ENCODE assay signal across 20 cellular contexts in the genomic region with DNA sequence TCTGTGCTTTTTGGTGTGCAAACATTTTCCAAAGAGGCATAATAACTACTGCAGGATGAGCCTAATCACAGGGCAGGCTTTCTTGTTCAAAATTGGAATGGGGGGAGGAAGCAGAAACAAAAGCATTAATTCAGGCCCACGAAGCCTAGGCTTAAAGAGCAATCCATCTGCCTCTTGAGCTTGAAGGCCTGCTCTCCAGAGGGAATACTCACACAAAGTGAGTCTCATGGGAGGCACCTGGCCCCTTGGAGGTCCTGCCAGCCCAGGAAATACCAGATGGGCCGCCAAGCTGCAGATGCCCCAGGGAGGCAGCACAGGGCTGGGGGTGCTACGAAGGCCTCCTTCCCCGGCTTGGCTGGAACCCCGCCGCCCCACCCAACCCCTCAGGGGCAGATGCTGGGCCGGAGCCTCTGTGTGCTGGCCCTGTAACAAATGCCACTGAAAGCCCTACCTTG. TPM values are rescaled to one million over a fixed set of nuclear protein-coding genes. Genes with fewer than 3 reads are reported as not detected.
DNase-seq lines count a peak whose midpoint lies in the region; ATAC-seq, FAIRE-seq and TF ChIP-seq lines count a peak whose summit lies in the region.
"Had no signal": no experiment of that assay in that cellular context is flagged by ENCODE, and none has a peak within 500 bp of the region (broad histone marks: within the 10 kb centered on the region; RNA-seq: fewer than 3 reads in every experiment).

No MANE protein-coding gene starts in this region.

- H3K36me3 ChIP-seq in HepG2 (replicated peaks in 1 of 2; ENCODE audit: control insufficient read depth in 1 of 2, insufficient read depth in 2 of 2, low read length in 2 of 2) = peaks cover 5 to 8% of the 10 kb centered on the region in 2 experiments; a peak in 3 of 5 replicates
- H3K36me3 ChIP-seq in right lobe of liver = peaks cover 0 to 11% (median 4%) of the 10 kb centered on the region in 4 donors
- H3K36me3 ChIP-seq: pancreas had no signal

- H3K4me2 ChIP-seq in HepG2 (ENCODE audit: low read depth, low read length) = no peak overlapping the region

- H3K4me1 ChIP-seq in HepG2 (ENCODE audit: insufficient read depth, low read length) = peaks cover 62% of the 10 kb centered on the region
- no peaks in the 10 kb centered on the region for H3K4me1 ChIP-seq in right lobe of liver
- H3K4me1 ChIP-seq: pancreas had no signal

- H3K4me3 ChIP-seq in HepG2 (replicated peaks in 1 of 3; ENCODE audit: insufficient read depth in 1 of 3, low read depth in 2 of 3, low read length in 3 of 3) (no peak overlapping the region), right lobe of liver (no peak overlapping the region)
- H3K4me3 ChIP-seq: mucosa of descending colon, pancreas, spleen had no signal

- no peak overlapping the region for H3K9ac ChIP-seq in HepG2 (ENCODE audit: insufficient read depth, low read depth, low read length)

- no peak overlapping the region for H2AFZ ChIP-seq in HepG2 (ENCODE audit: low read length)

- H3K27me3 ChIP-seq in HepG2 (ENCODE audit: control insufficient read depth in 1 of 2, insufficient read depth in 2 of 2, low read length in 2 of 2) (no peaks in the 10 kb centered on the region), right lobe of liver (no peaks in the 10 kb centered on the region)
- H3K27me3 ChIP-seq: pancreas, spleen had no signal

- H3K27ac ChIP-seq in HepG2 (ENCODE audit: extremely low read length, insufficient read depth, low read length) = peak overlapping the region; percentile 4
- no peak overlapping the region for H3K27ac ChIP-seq in right lobe of liver
- peak overlapping the region; percentile 54; the same call in 1 of the 2 replicates for H3K27ac ChIP-seq in VCaP
- H3K27ac ChIP-seq: pancreas, spleen had no signal

- DNase-seq in HepG2 (ENCODE audit: low spot score) = peak; percentile 43
- no peak for DNase-seq in right lobe of liver
- DNase-seq in NCI-H2107 (lab: John Stamatoyannopoulos, UW) = peak; percentile 50
- DNase-seq in OCI-M1 (lab: John Stamatoyannopoulos, UW) = no peak
- no peak for DNase-seq in retina
- DNase-seq in GM19238 (ENCODE audit: insufficient read length, low spot score) = no peak
- DNase-seq: activated CD4-positive, alpha-beta T cell treated with anti-CD3 and anti-CD28 coated beads, Interleukin-2, amount 10 ng/mL, durations not matched to agents 24 days and 14 days; activated naive CD8-positive, alpha-beta T cell treated with anti-CD3 and anti-CD28 coated beads, Interleukin-2, amount 50 U/mL, for 24 hours; activated T-cell treated with anti-CD3 and anti-CD28 coated beads, Interleukin-2, amount 50 U/mL, for 1 hour; effector CD4-positive, alpha-beta T cell; HFFc6; hippocampal formation; mucosa of descending colon; pancreas; spleen; stimulated activated naive CD4-positive, alpha-beta T cell; T1000 had no signal

- POLR2A ChIA-PET in HepG2 (lab: Yijun Ruan, JAX) = interaction anchor here (1.8 to 2.3 kb wide), 3 partner anchors 10 to 47 kb away, joined by 5 to 11 read pairs (median 6); a partner anchor contains a TSS

- no TSS peak for BruUV-seq in HepG2 (replicated peaks; lab: Mats Ljungman, UMichigan)

- TF ChIP-seq POLR2A in HepG2 (IDR thresholded peaks at IDR 0.05; ENCODE audit: insufficient read depth in 1 of 2, low read depth in 2 of 2, low read length in 2 of 2) (no peak), right lobe of liver (IDR thresholded peaks at IDR 0.05) (no peak)

- intact Hi-C loops in HepG2 (cut with micrococcal nuclease; ENCODE audit: unreplicated experiment) (no loop called here), right lobe of liver (cut with DNase I) (no loop called here)

- TF ChIP-seq EP300 in HepG2 (IDR thresholded peaks at IDR 0.05; ENCODE audit: low read depth in 2 of 2, low read length in 2 of 2) = no peak
- no peak for TF ChIP-seq EP300 in HepG2 (CRISPR knock-in tag; IDR thresholded peaks at IDR 0.05; ENCODE audit: borderline replicate concordance)

- peak; percentile 36 for FAIRE-seq in HepG2 (lab: Jason Lieb, UNC)
- FAIRE-seq: GM19239, pancreas had no signal

- CTCF ChIA-PET in HepG2 (lab: Yijun Ruan, JAX; ENCODE audit: low intra/inter-chr PET ratio, low total read pairs) = no interaction called here

- WGBS in HepG2 (ENCODE audit: low lambda C conversion rate) = 80% methylated on average over 1 of the region's 7 CpGs
- WGBS in right lobe of liver (ENCODE audit: insufficient coverage, low coverage, low lambda C conversion rate, missing lambda C conversion rate) = 65% methylated on average over 2 of the region's 7 CpGs

- in situ Hi-C loops in HepG2 (cut with HindIII; ENCODE audit: extremely low pct_ligation_motif_present, low pct_unique_long_range_greater_than_20kb) = loop anchor here (5.0 kb wide), 2 partner anchors 50 to 170 kb away; a partner anchor contains a TSS

- H3K9me3 ChIP-seq in HepG2 (ENCODE audit: low read length) = no peaks in the 10 kb centered on the region
- H3K9me3 ChIP-seq in right lobe of liver = no peaks in the 10 kb centered on the region
- H3K9me3 ChIP-seq: mucosa of descending colon, pancreas, spleen had no signal

- TF ChIP-seq RAD21 in HepG2 (CRISPR knock-in tag; IDR thresholded peaks at IDR 0.05) = no peak

- no peak for ATAC-seq in HepG2
- ATAC-seq in right lobe of liver = no peak
- no peak for ATAC-seq in HG02884 (IDR thresholded peaks at IDR 0.05; ENCODE audit: unreplicated experiment)
- ATAC-seq: activated naive CD8-positive, alpha-beta T cell treated with anti-CD3 and anti-CD28 coated beads, Interleukin-2, amount 50 U/mL, for 24 hours; mucosa of descending colon; pancreas had no signal

- no peaks in the 10 kb centered on the region for H3K79me2 ChIP-seq in HepG2 (ENCODE audit: insufficient read depth, low read length)

- H4K20me1 ChIP-seq in HepG2 (ENCODE audit: insufficient read depth, low read length) = no peaks in the 10 kb centered on the region

- TF ChIP-seq CTCF in HepG2 (CRISPR knock-in tag; IDR thresholded peaks at IDR 0.05) = no peak
- no peak for TF ChIP-seq CTCF in right lobe of liver (IDR thresholded peaks at IDR 0.05)
- no peak for TF ChIP-seq CTCF in VCaP (conservative IDR thresholded peaks at IDR 0.05)

RNA-seq across cellular contexts. Expression of a gene that starts 39.3 kb away (rescaled TPM):
- total RNA-seq in HepG2 (2016; rRNA removed; fragmentation: Illumina TruSeq; extraction: Trizol) = 144 and 162 TPM in 2 replicates
- total RNA-seq in HepG2 (2016; cell fraction: cytosol; rRNA removed; fragmentation: Illumina TruSeq; extraction: Trizol; ENCODE audit: low read depth) = 44.0 and 61.5 TPM in 2 replicates
- 127 and 167 TPM in 2 replicates for total RNA-seq in HepG2 (2016; cell fraction: insoluble cytoplasmic fraction; rRNA removed; fragmentation: Illumina TruSeq; extraction: Trizol)
- 60.4 and 90.3 TPM in 2 replicates for total RNA-seq in HepG2 (2016; cell fraction: membrane; rRNA removed; fragmentation: Illumina TruSeq; extraction: Trizol)
- 92.2 and 95.4 TPM in 2 replicates for total RNA-seq in HepG2 (2016; cell fraction: nucleus; rRNA removed; fragmentation: Illumina TruSeq; extraction: Trizol)
- polyA plus RNA-seq in HepG2 (2011; rRNA removed) = 156 and 194 TPM in 2 replicates
- polyA plus RNA-seq in HepG2 (2011; cell fraction: cytosol; rRNA removed) = 185 and 260 TPM in 2 replicates
- polyA plus RNA-seq in HepG2 (2011; cell fraction: nucleus; rRNA removed) = 192 TPM in 2 replicates
- polyA plus RNA-seq in HepG2 (2012) = 90.6 and 123 TPM in 2 replicates
- 59.9 and 87.6 TPM in 2 replicates for polyA plus RNA-seq in HepG2 (2016; cell fraction: cytosol; fragmentation: Illumina TruSeq; extraction: Trizol; ENCODE audit: low read depth)
- polyA plus RNA-seq in HepG2 (2016; cell fraction: insoluble cytoplasmic fraction; fragmentation: Illumina TruSeq; extraction: Trizol; ENCODE audit: low read depth) = 139 and 159 TPM in 2 replicates
- polyA plus RNA-seq in HepG2 (2016; cell fraction: membrane; fragmentation: Illumina TruSeq; extraction: Trizol; ENCODE audit: low read depth) = 62.3 and 85.6 TPM in 2 replicates
- 155 and 158 TPM in 2 replicates for polyA plus RNA-seq in HepG2 (2016; cell fraction: nucleus; fragmentation: Illumina TruSeq; extraction: Trizol; ENCODE audit: insufficient read depth, low read depth)
- 32.2 and 191 TPM in 2 replicates for polyA minus RNA-seq in HepG2 (2011; rRNA and poly(A)+ RNA removed; ENCODE audit: low replicate concordance)
- polyA minus RNA-seq in HepG2 (2011; cell fraction: cytosol; rRNA and poly(A)+ RNA removed) = 76.6 and 84.9 TPM in 2 replicates
- 33.6 and 36.1 TPM in 2 replicates for polyA minus RNA-seq in HepG2 (2011; cell fraction: nucleus; rRNA and poly(A)+ RNA removed)
- total RNA-seq in right lobe of liver = 100 to 1,000 TPM; 144 to 270 (median 200) TPM

RNA-seq across cellular contexts. Expression of a gene that starts 39.3 kb away (rescaled TPM):
- total RNA-seq in HepG2 (2016; rRNA removed; fragmentation: Illumina TruSeq; extraction: Trizol) = 16.4 and 18.6 TPM in 2 replicates
- 4.6 and 5.3 TPM in 2 replicates for total RNA-seq in HepG2 (2016; cell fraction: cytosol; rRNA removed; fragmentation: Illumina TruSeq; extraction: Trizol; ENCODE audit: low read depth)
- 16.6 and 20.5 TPM in 2 replicates for total RNA-seq in HepG2 (2016; cell fraction: insoluble cytoplasmic fraction; rRNA removed; fragmentation: Illumina TruSeq; extraction: Trizol)
- 7.4 and 8.1 TPM in 2 replicates for total RNA-seq in HepG2 (2016; cell fraction: membrane; rRNA removed; fragmentation: Illumina TruSeq; extraction: Trizol)
- 17.3 and 19.7 TPM in 2 replicates for total RNA-seq in HepG2 (2016; cell fraction: nucleus; rRNA removed; fragmentation: Illumina TruSeq; extraction: Trizol)
- polyA plus RNA-seq in HepG2 (2011; rRNA removed) = 17.5 and 23.4 TPM in 2 replicates
- polyA plus RNA-seq in HepG2 (2011; cell fraction: cytosol; rRNA removed) = 11.8 and 19.6 TPM in 2 replicates
- polyA plus RNA-seq in HepG2 (2011; cell fraction: nucleus; rRNA removed) = 74.7 and 94.3 TPM in 2 replicates
- polyA plus RNA-seq in HepG2 (2012) = 11.2 and 13.2 TPM in 2 replicates
- polyA plus RNA-seq in HepG2 (2016; cell fraction: cytosol; fragmentation: Illumina TruSeq; extraction: Trizol; ENCODE audit: low read depth) = 3.6 and 4.0 TPM in 2 replicates
- 17.8 and 20.1 TPM in 2 replicates for polyA plus RNA-seq in HepG2 (2016; cell fraction: insoluble cytoplasmic fraction; fragmentation: Illumina TruSeq; extraction: Trizol; ENCODE audit: low read depth)
- polyA plus RNA-seq in HepG2 (2016; cell fraction: membrane; fragmentation: Illumina TruSeq; extraction: Trizol; ENCODE audit: low read depth) = 5.9 and 6.5 TPM in 2 replicates
- 34.4 and 34.7 TPM in 2 replicates for polyA plus RNA-seq in HepG2 (2016; cell fraction: nucleus; fragmentation: Illumina TruSeq; extraction: Trizol; ENCODE audit: insufficient read depth, low read depth)
- polyA minus RNA-seq in HepG2 (2011; rRNA and poly(A)+ RNA removed; ENCODE audit: low replicate concordance) = 28.2 and 29.9 TPM in 2 replicates
- polyA minus RNA-seq in HepG2 (2011; cell fraction: cytosol; rRNA and poly(A)+ RNA removed) = 10.6 and 12.9 TPM in 2 replicates
- polyA minus RNA-seq in HepG2 (2011; cell fraction: nucleus; rRNA and poly(A)+ RNA removed) = 24.5 and 27.3 TPM in 2 replicates
- 10 to 100 TPM; 35.9 to 47.8 (median 44.3) TPM for total RNA-seq in right lobe of liver

RNA-seq across cellular contexts. Expression of a gene that starts 47.6 kb away (rescaled TPM):
- total RNA-seq in HepG2 (2016; rRNA removed; fragmentation: Illumina TruSeq; extraction: Trizol) = 7.4 and 7.7 TPM in 2 replicates
- total RNA-seq in HepG2 (2016; cell fraction: cytosol; rRNA removed; fragmentation: Illumina TruSeq; extraction: Trizol; ENCODE audit: low read depth) = 2.1 and 3.2 TPM in 2 replicates
- total RNA-seq in HepG2 (2016; cell fraction: insoluble cytoplasmic fraction; rRNA removed; fragmentation: Illumina TruSeq; extraction: Trizol) = 7.8 and 8.7 TPM in 2 replicates
- 4.1 and 4.4 TPM in 2 replicates for total RNA-seq in HepG2 (2016; cell fraction: membrane; rRNA removed; fragmentation: Illumina TruSeq; extraction: Trizol)
- total RNA-seq in HepG2 (2016; cell fraction: nucleus; rRNA removed; fragmentation: Illumina TruSeq; extraction: Trizol) = 4.8 and 5.3 TPM in 2 replicates
- 2.1 and 2.5 TPM in 2 replicates for polyA plus RNA-seq in HepG2 (2011; rRNA removed)
- 1.7 and 3.9 TPM in 2 replicates for polyA plus RNA-seq in HepG2 (2011; cell fraction: cytosol; rRNA removed)
- 4.7 and 6.8 TPM in 2 replicates for polyA plus RNA-seq in HepG2 (2011; cell fraction: nucleus; rRNA removed)
- polyA plus RNA-seq in HepG2 (2012) = 2.4 and 4.1 TPM in 2 replicates
- polyA plus RNA-seq in HepG2 (2016; cell fraction: cytosol; fragmentation: Illumina TruSeq; extraction: Trizol; ENCODE audit: low read depth) = 1.7 and 2.3 TPM in 2 replicates
- 5.9 and 6.5 TPM in 2 replicates for polyA plus RNA-seq in HepG2 (2016; cell fraction: insoluble cytoplasmic fraction; fragmentation: Illumina TruSeq; extraction: Trizol; ENCODE audit: low read depth)
- polyA plus RNA-seq in HepG2 (2016; cell fraction: membrane; fragmentation: Illumina TruSeq; extraction: Trizol; ENCODE audit: low read depth) = 2.8 and 3.1 TPM in 2 replicates
- polyA plus RNA-seq in HepG2 (2016; cell fraction: nucleus; fragmentation: Illumina TruSeq; extraction: Trizol; ENCODE audit: insufficient read depth, low read depth) = 4.2 and 7.0 TPM in 2 replicates
- 2.4 and 4.9 TPM in 2 replicates for polyA minus RNA-seq in HepG2 (2011; rRNA and poly(A)+ RNA removed; ENCODE audit: low replicate concordance)
- 1.7 and 2.4 TPM in 2 replicates for polyA minus RNA-seq in HepG2 (2011; cell fraction: cytosol; rRNA and poly(A)+ RNA removed)
- polyA minus RNA-seq in HepG2 (2011; cell fraction: nucleus; rRNA and poly(A)+ RNA removed) = 0.75 and 1.8 TPM in 2 replicates
- total RNA-seq in right lobe of liver = 1 to 10 TPM; 1.4 to 3.2 (median 2.7) TPM

RNA-seq across cellular contexts. Expression of a gene that starts 47.6 kb away (rescaled TPM):
- total RNA-seq in HepG2 (2016; rRNA removed; fragmentation: Illumina TruSeq; extraction: Trizol) (14.1 and 17.6 TPM in 2 replicates), right lobe of liver (1 to 10 TPM; 6.4 to 9.1 (median 6.6) TPM)
- 2.4 and 2.6 TPM in 2 replicates for total RNA-seq in HepG2 (2016; cell fraction: cytosol; rRNA removed; fragmentation: Illumina TruSeq; extraction: Trizol; ENCODE audit: low read depth)
- 10.3 and 13.8 TPM in 2 replicates for total RNA-seq in HepG2 (2016; cell fraction: insoluble cytoplasmic fraction; rRNA removed; fragmentation: Illumina TruSeq; extraction: Trizol)
- total RNA-seq in HepG2 (2016; cell fraction: membrane; rRNA removed; fragmentation: Illumina TruSeq; extraction: Trizol) = 6.4 and 6.7 TPM in 2 replicates
- 15.1 and 15.3 TPM in 2 replicates for total RNA-seq in HepG2 (2016; cell fraction: nucleus; rRNA removed; fragmentation: Illumina TruSeq; extraction: Trizol)
- 15.8 and 18.2 TPM in 2 replicates for polyA plus RNA-seq in HepG2 (2011; rRNA removed)
- polyA plus RNA-seq in HepG2 (2011; cell fraction: cytosol; rRNA removed) = 8.3 and 9.5 TPM in 2 replicates
- polyA plus RNA-seq in HepG2 (2011; cell fraction: nucleus; rRNA removed) = 47.3 and 53.1 TPM in 2 replicates
- 11.3 and 11.9 TPM in 2 replicates for polyA plus RNA-seq in HepG2 (2012)
- polyA plus RNA-seq in HepG2 (2016; cell fraction: cytosol; fragmentation: Illumina TruSeq; extraction: Trizol; ENCODE audit: low read depth) = 1.3 and 1.5 TPM in 2 replicates
- polyA plus RNA-seq in HepG2 (2016; cell fraction: insoluble cytoplasmic fraction; fragmentation: Illumina TruSeq; extraction: Trizol; ENCODE audit: low read depth) = 8.2 and 12.3 TPM in 2 replicates
- polyA plus RNA-seq in HepG2 (2016; cell fraction: membrane; fragmentation: Illumina TruSeq; extraction: Trizol; ENCODE audit: low read depth) = 2.5 and 3.1 TPM in 2 replicates
- 23.5 and 25.4 TPM in 2 replicates for polyA plus RNA-seq in HepG2 (2016; cell fraction: nucleus; fragmentation: Illumina TruSeq; extraction: Trizol; ENCODE audit: insufficient read depth, low read depth)
- 46.0 and 112 TPM in 2 replicates for polyA minus RNA-seq in HepG2 (2011; rRNA and poly(A)+ RNA removed; ENCODE audit: low replicate concordance)
- 8.4 and 10.0 TPM in 2 replicates for polyA minus RNA-seq in HepG2 (2011; cell fraction: cytosol; rRNA and poly(A)+ RNA removed)
- 21.9 and 23.7 TPM in 2 replicates for polyA minus RNA-seq in HepG2 (2011; cell fraction: nucleus; rRNA and poly(A)+ RNA removed)

Comparison
In these comparisons a context has a peak if more than half of its experiments do, and no peak if none do; other contexts are left out.
1. DNase-seq: peak in HepG2 (single experiment) and NCI-H2107 (single experiment); none in right lobe of liver (0 of 3), OCI-M1 (single experiment), retina (single experiment) and GM19238 (single experiment).
2. H3K27ac ChIP-seq: peak in HepG2 (single experiment) and VCaP (single experiment); none in right lobe of liver (0 of 3).